In genomic region chr19:37973666-37974065, GRCh38 we compare ENCODE assay signal across 11 cellular contexts.
"Had no signal": no experiment of that assay in that cellular context is flagged by ENCODE, and none has a peak within 500 bp of the region (broad histone marks: within the 10 kb centered on the region; RNA-seq: fewer than 3 reads in every experiment).

No MANE protein-coding gene starts in this region.

- H3K27me3 Mint-ChIP-seq: activated naive CD8-positive, alpha-beta T cell; activated T-cell treated with anti-CD3 and anti-CD28 coated beads, Interleukin-2, amount 50 U/mL, for 24 hours; natural killer cell treated with Interleukin-12 subunit alpha and Interleukin-12 subunit beta and Interleukin-15 and Interleukin-18, amount 100 ng/mL, for 72 hours; T-helper 17 cell had no signal

- H3K27me3 ChIP-seq: tibial artery, vagina had no signal

- H3K27ac Mint-ChIP-seq: activated naive CD8-positive, alpha-beta T cell; activated T-cell treated with anti-CD3 and anti-CD28 coated beads, Interleukin-2, amount 50 U/mL, for 24 hours; natural killer cell treated with Interleukin-12 subunit alpha and Interleukin-12 subunit beta and Interleukin-15 and Interleukin-18, amount 100 ng/mL, for 72 hours; T-helper 17 cell had no signal

- H3K4me3 ChIP-seq: tibial artery, vagina had no signal

- H3K4me3 Mint-ChIP-seq: activated naive CD8-positive, alpha-beta T cell; activated T-cell treated with anti-CD3 and anti-CD28 coated beads, Interleukin-2, amount 50 U/mL, for 24 hours; natural killer cell treated with Interleukin-12 subunit alpha and Interleukin-12 subunit beta and Interleukin-15 and Interleukin-18, amount 100 ng/mL, for 72 hours; T-helper 17 cell had no signal

- DNase-seq: activated CD4-positive, alpha-beta T cell treated with anti-CD3 and anti-CD28 coated beads, Interleukin-2, amount 50 U/mL, for 4 hours; activated T-cell treated with anti-CD3 and anti-CD28 coated beads, Interleukin-2, amount 50 U/mL, for 24 hours; anterior cingulate cortex; hypothalamus; stimulated activated CD4-positive, alpha-beta T cell treated with anti-CD3 and anti-CD28 coated beads, Interleukin-15, amount 100 ng/mL, for 24 hours; stimulated activated CD4-positive, alpha-beta T cell treated with anti-CD3 and anti-CD28 coated beads, Interleukin-4, amount 100 ng/mL, for 24 hours; T-helper 17 cell had no signal

- H3K27ac ChIP-seq: tibial artery, vagina had no signal

- ATAC-seq: natural killer cell treated with Interleukin-12 subunit alpha and Interleukin-12 subunit beta and Interleukin-15 and Interleukin-18, amount 100 ng/mL, for 72 hours; T-helper 17 cell had no signal
